In genomic region chr3:123637841-123638240, GRCh38 we compare ENCODE assay signal across 20 cellular contexts.
"Had no signal": no experiment of that assay in that cellular context is flagged by ENCODE, and none has a peak within 500 bp of the region (broad histone marks: within the 10 kb centered on the region; RNA-seq: fewer than 3 reads in every experiment).

No MANE protein-coding gene starts in this region.

- H3K4me3 ChIP-seq: hepatocyte, pancreas, psoas muscle, right atrium auricular region had no signal

- H3K79me2 ChIP-seq: hepatocyte had no signal

- H3K9me3 ChIP-seq: pancreas, psoas muscle, right atrium auricular region had no signal

- H2AFZ ChIP-seq: hepatocyte had no signal

- H3K27ac ChIP-seq: hepatocyte, psoas muscle, right atrium auricular region had no signal

- H3K36me3 ChIP-seq: pancreas had no signal

- ATAC-seq: activated naive CD4-positive, alpha-beta T cell treated with anti-CD3 and anti-CD28 coated beads, Interleukin-2, amount 50 U/mL, for 72 hours; activated T-cell treated with anti-CD3 and anti-CD28 coated beads, Interleukin-2, amount 50 U/mL, for 72 hours; left cardiac atrium; left ventricle myocardium superior; naive thymus-derived CD4-positive, alpha-beta T cell; pancreas; psoas muscle had no signal

- H3K4me2 ChIP-seq: hepatocyte had no signal

- H3K27me3 ChIP-seq: hepatocyte, pancreas, right atrium auricular region had no signal

- DNase-seq: activated CD4-positive, alpha-beta T cell treated with anti-CD3 and anti-CD28 coated beads for 4 hours; activated CD4-positive, alpha-beta T cell treated with anti-CD3 and anti-CD28 coated beads, Interleukin-2, amount 50 U/mL, for 4 hours; activated naive CD4-positive, alpha-beta T cell; activated T-cell treated with anti-CD3 and anti-CD28 coated beads for 4 hours; activated T-cell treated with anti-CD3 and anti-CD28 coated beads, Interleukin-2, amount 50 U/mL, for 72 hours; dermis blood vessel endothelial cell; effector CD4-positive, alpha-beta T cell; glutamatergic neuron; left cardiac atrium; left ventricle myocardium superior; naive thymus-derived CD4-positive, alpha-beta T cell; pancreas; psoas muscle; stimulated activated CD4-positive, alpha-beta T cell treated with anti-CD3 and anti-CD28 coated beads, Interleukin-15, amount 100 ng/mL, for 24 hours; stimulated activated CD4-positive, alpha-beta T cell treated with anti-CD3 and anti-CD28 coated beads, Interleukin-2, amount 100 ng/mL, for 24 hours; stimulated activated naive CD4-positive, alpha-beta T cell; T-helper 1 cell had no signal

- H3K4me1 ChIP-seq: psoas muscle had no signal
